16 cellular contexts compared by ENCODE assay signal in the genomic region with DNA sequence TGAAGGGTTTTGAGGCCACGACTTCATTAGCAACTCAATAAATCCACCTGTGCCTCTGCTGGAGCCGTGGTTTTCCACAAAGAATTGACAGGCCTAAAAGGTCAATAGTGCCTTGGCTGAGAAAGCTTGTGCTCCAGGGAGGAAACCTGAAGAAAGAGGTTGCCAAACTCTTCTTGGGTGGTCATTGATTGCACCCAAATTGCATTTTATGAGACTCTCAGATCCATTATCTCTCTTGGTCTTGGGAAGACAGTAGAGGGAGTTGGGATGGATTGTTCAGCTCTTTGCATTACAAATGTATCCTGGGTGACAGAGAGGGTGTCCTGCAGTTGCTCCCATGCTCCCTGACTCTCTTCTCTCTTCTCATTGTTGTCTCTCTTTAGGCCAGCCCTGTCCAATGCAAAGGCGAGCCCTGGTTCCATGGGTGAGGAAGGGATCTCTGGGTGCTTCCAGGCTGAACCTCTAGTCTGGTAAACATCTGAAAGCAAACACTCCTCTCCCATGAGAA. TPM values are rescaled to one million over a fixed set of nuclear protein-coding genes. Genes with fewer than 3 reads are reported as not detected.
DNase-seq lines count a peak whose midpoint lies in the region.
"Had no signal": no experiment of that assay in that cellular context is flagged by ENCODE, and none has a peak within 500 bp of the region (broad histone marks: within the 10 kb centered on the region; RNA-seq: fewer than 3 reads in every experiment).

No MANE protein-coding gene starts in this region.

- H3K27me3 ChIP-seq in HUES6 (ENCODE audit: control insufficient read depth, insufficient read depth, low read length) (no peaks in the 10 kb centered on the region), neuronal stem cell (ENCODE audit: control insufficient read depth in 3 of 3, insufficient read depth in 3 of 3, low read depth in 1 of 3, low read length in 3 of 3) (no peaks in the 10 kb centered on the region)

- H3K23ac ChIP-seq in neuronal stem cell (ENCODE audit: low read depth, low read length, poor library complexity) = no peak overlapping the region

- H3K4me3 ChIP-seq in HUES6 (ENCODE audit: low read depth, low read length) (peak overlapping the region; percentile 4; the same call in 1 of the 2 replicates), neuronal stem cell (ENCODE audit: low read length in 2 of 2) (no peak overlapping the region)
- H3K4me3 ChIP-seq: GM12878, SK-N-MC had no signal

- H3K9ac ChIP-seq in HUES6 (ENCODE audit: low read length) = no peak overlapping the region
- no peak overlapping the region for H3K9ac ChIP-seq in neuronal stem cell (ENCODE audit: low read depth, low read length, poor library complexity)

- no peak overlapping the region for H2BK12ac ChIP-seq in neuronal stem cell (ENCODE audit: low read length)

- in situ Hi-C loops in ACHN (cut with HindIII; ENCODE audit: low pct_ligation_motif_present, low pct_unique_long_range_greater_than_20kb, low sequenced_read_pairs) = no loop called here

- H3K14ac ChIP-seq in neuronal stem cell (ENCODE audit: low read length) = no peak overlapping the region

- peaks cover 23% of the 10 kb centered on the region for H3K4me1 ChIP-seq in HUES6 (ENCODE audit: control insufficient read depth, insufficient read depth, low read length)
- H3K4me1 ChIP-seq in neuronal stem cell (ENCODE audit: control insufficient read depth in 2 of 2, insufficient read depth in 1 of 2, low read depth in 1 of 2, low read length in 2 of 2) = peaks cover 14 to 15% of the 10 kb centered on the region in 2 donors

- no peak overlapping the region for H3K18ac ChIP-seq in neuronal stem cell (ENCODE audit: low read length)

- WGBS in neuronal stem cell (ENCODE audit: extremely low coverage in 2 of 2, insufficient read length in 2 of 2, insufficient replicate concordance in 1 of 2), 2 donors = no CpG with 5 or more reads among the region's 3 CpGs

- no peak overlapping the region for H4K8ac ChIP-seq in neuronal stem cell (ENCODE audit: low read depth, low read length)

- DNase-seq in ELF-1 (ENCODE audit: low read depth, low spot score) = peak; percentile 81
- peak; percentile 72 for DNase-seq in iPS DF 19.7 (ENCODE audit: low read depth, low spot score)
- DNase-seq in neuronal stem cell (ENCODE audit: low spot score) = peak; percentile 18
- no peak for DNase-seq in NCI-H1436 (lab: John Stamatoyannopoulos, UW)
- no peak for DNase-seq in activated CD4-positive, alpha-beta T cell treated with anti-CD3 and anti-CD28 coated beads, Interleukin-2, amount 50 U/mL, for 48 hours
- DNase-seq in ACHN = no peak
- DNase-seq: C1 segment of cervical spinal cord, Karpas-422, MM.1S, NCI-H2081, NCI-H2227 treated with DMSO at 0.1 percent for 48 hours, NCI-H69, T-cell had no signal

- no peak overlapping the region for H4K91ac ChIP-seq in neuronal stem cell (ENCODE audit: low read depth, low read length, poor library complexity)

- H2BK15ac ChIP-seq in neuronal stem cell (ENCODE audit: low read length) = no peak overlapping the region

- H3K4me2 ChIP-seq in neuronal stem cell (ENCODE audit: insufficient read depth, low read length, poor library complexity, severe bottlenecking) = no peak overlapping the region

- no peak overlapping the region for H2AFZ ChIP-seq in neuronal stem cell (ENCODE audit: low read length)

- H2BK5ac ChIP-seq in neuronal stem cell (ENCODE audit: low read length) = no peak overlapping the region

- H3K9me3 ChIP-seq in HUES6 (ENCODE audit: control insufficient read depth, insufficient read depth, low read depth, low read length) = no peaks in the 10 kb centered on the region
- H3K9me3 ChIP-seq in neuronal stem cell (replicated peaks in 1 of 2; ENCODE audit: control insufficient read depth in 2 of 2, insufficient read depth in 1 of 2, low read depth in 1 of 2, low read length in 2 of 2) = no peaks in the 10 kb centered on the region

- H3K27ac ChIP-seq in HUES6 (ENCODE audit: low read depth, low read length) (peak overlapping the region; percentile 26; the same call in 1 of the 2 replicates), neuronal stem cell (replicated peaks; ENCODE audit: low read length) (peak overlapping the region; percentile 2)
- H3K27ac ChIP-seq: SK-N-MC had no signal

- no peak overlapping the region for H2BK120ac ChIP-seq in neuronal stem cell (ENCODE audit: low read depth, low read length)

- H3K4ac ChIP-seq in neuronal stem cell (ENCODE audit: low read length) = no peak overlapping the region

- no peak overlapping the region for H2AK5ac ChIP-seq in neuronal stem cell (ENCODE audit: low read depth, low read length)

- no peaks in the 10 kb centered on the region for H3K36me3 ChIP-seq in HUES6 (ENCODE audit: control insufficient read depth, insufficient read depth, low read length)
- no peaks in the 10 kb centered on the region for H3K36me3 ChIP-seq in neuronal stem cell (replicated peaks in 1 of 2; ENCODE audit: control insufficient read depth in 2 of 2, insufficient read depth in 2 of 2, low read length in 2 of 2)

- no peaks in the 10 kb centered on the region for H3K79me1 ChIP-seq in neuronal stem cell (ENCODE audit: low read depth, low read length)

RNA-seq across cellular contexts. Expression of gene HTR1D, which starts 46.1 kb away (rescaled TPM):
- 1.9 TPM for polyA plus RNA-seq in neuronal stem cell (2013, experiment 1 of 2)
- 2.1 TPM for polyA plus RNA-seq in neuronal stem cell (2013, experiment 2 of 2)

Comparison
In these comparisons a context has a peak if more than half of its experiments do, and no peak if none do; other contexts are left out.
1. DNase-seq: peak in ELF-1 (single experiment), iPS DF 19.7 (single experiment) and neuronal stem cell (single experiment); none in NCI-H1436 (single experiment), activated CD4-positive, alpha-beta T cell treated with anti-CD3 and anti-CD28 coated beads, Interleukin-2, amount 50 U/mL, for 48 hours (0 of 2) and ACHN (single experiment).